ENCODE assay signal across 27 cellular contexts in genomic region chr1:232192781-232193450, GRCh38.
A peak's percentile ranks its signal among the peaks of the same experiment; 100 is the strongest.
DNase-seq lines count a peak whose midpoint lies in the region; ATAC-seq, FAIRE-seq and TF ChIP-seq lines count a peak whose summit lies in the region.
"Had no signal": no experiment of that assay in that cellular context is flagged by ENCODE, and none has a peak within 500 bp of the region (broad histone marks: within the 10 kb centered on the region; RNA-seq: fewer than 3 reads in every experiment).

No MANE protein-coding gene starts in this region.

- dilution Hi-C loops in IMR-90 (cut with HindIII; ENCODE audit: low sequenced_read_pairs, unreplicated experiment) = no loop called here

- no peak for TF ChIP-seq CTCF in IMR-90 (conservative IDR thresholded peaks at IDR 0.05; ENCODE audit: low read depth, low read length)
- no peak for TF ChIP-seq CTCF in astrocyte (IDR thresholded peaks at IDR 0.05; ENCODE audit: insufficient read depth, low read depth, low read length)
- TF ChIP-seq CTCF in dorsolateral prefrontal cortex (IDR thresholded peaks at IDR 0.05 in 54 of 56, conservative IDR thresholded peaks at IDR 0.05 in 2 of 56; ENCODE audit: low read depth in 1 of 56, partially characterized antibody in 56 of 56) = no peak

- H3K79me2 ChIP-seq in astrocyte (ENCODE audit: insufficient read depth, low read length) (no peaks in the 10 kb centered on the region), mesendoderm (ENCODE audit: control insufficient read depth, insufficient read depth, low read length) (no peaks in the 10 kb centered on the region)

- no peak overlapping the region for H3K27ac Mint-ChIP-seq in astrocyte (ENCODE audit: unreplicated experiment)
- H3K27ac Mint-ChIP-seq: activated naive CD4-positive, alpha-beta T cell treated with anti-CD3 and anti-CD28 coated beads, Interleukin-2, amount 10 ng/mL, durations not matched to agents 7 days and 5 days; activated T-helper 1 cell treated with anti-CD3 and anti-CD28 coated beads, Interleukin-12 subunit alpha, Interleukin-12 subunit beta, Interleukin-2, Interleukin-4 antibody, amounts not matched to agents 30 ng/mL and 10 ng/mL and 1 ng/mL, durations not matched to agents 14 hours and 24 hours and 36 hours; naive thymus-derived CD4-positive, alpha-beta T cell; progenitor cell of endocrine pancreas had no signal

- H3K4me1 Mint-ChIP-seq in astrocyte (ENCODE audit: low read depth, unreplicated experiment) = peaks cover 10% of the 10 kb centered on the region
- H3K4me1 Mint-ChIP-seq: activated naive CD4-positive, alpha-beta T cell treated with anti-CD3 and anti-CD28 coated beads, Interleukin-2, amount 10 ng/mL, durations not matched to agents 7 days and 5 days; naive thymus-derived CD4-positive, alpha-beta T cell had no signal

- no peaks in the 10 kb centered on the region for H3K36me3 ChIP-seq in IMR-90 (ENCODE audit: control insufficient read depth, insufficient read depth, low read length)
- no peaks in the 10 kb centered on the region for H3K36me3 ChIP-seq in astrocyte (ENCODE audit: insufficient read depth, low read length)
- H3K36me3 ChIP-seq in mesendoderm (ENCODE audit: control insufficient read depth, insufficient read depth, low read length) = no peaks in the 10 kb centered on the region
- H3K36me3 ChIP-seq: BLaER1 treated with 17β-estradiol and CSF1 and Interleukin-3, amounts not matched to agents 10 nM and 100 nM had no signal

- H2AFZ ChIP-seq in IMR-90 (replicated peaks; ENCODE audit: low read length, poor library complexity) (no peak overlapping the region), astrocyte (ENCODE audit: low read depth, low read length) (no peak overlapping the region)

- TF ChIP-seq POLR2A in IMR-90 (IDR thresholded peaks at IDR 0.05; ENCODE audit: low read depth, low read length) (no peak), GM12891 (IDR thresholded peaks at IDR 0.05; ENCODE audit: low read depth, low read length) (no peak)

- no peak for FAIRE-seq in astrocyte (lab: Jason Lieb, UNC)
- FAIRE-seq in GM12891 (lab: Jason Lieb, UNC) = no peak
- FAIRE-seq: GM12878, H1 had no signal

- in situ Hi-C loops in IMR-90 (cut with MboI; ENCODE audit: low sequenced_read_pairs) = no loop called here

- H3K23ac ChIP-seq in IMR-90 (ENCODE audit: low read depth, low read length) (no peak overlapping the region), mesendoderm (ENCODE audit: low read length) (no peak overlapping the region)

- H3K9ac ChIP-seq in IMR-90 (ENCODE audit: low read depth, low read length) = no peak overlapping the region
- no peak overlapping the region for H3K9ac ChIP-seq in astrocyte (ENCODE audit: low read length)
- no peak overlapping the region for H3K9ac ChIP-seq in mesendoderm (ENCODE audit: low read length)
- H3K9ac ChIP-seq: BLaER1 treated with 17β-estradiol and CSF1 and Interleukin-3, amounts not matched to agents 10 nM and 100 nM had no signal

- H3K9me1 ChIP-seq in IMR-90 (ENCODE audit: insufficient read depth, low read length) = no peaks in the 10 kb centered on the region

- H2BK20ac ChIP-seq in IMR-90 (ENCODE audit: low read depth, low read length) = no peak overlapping the region

- H4K20me1 ChIP-seq in IMR-90 (ENCODE audit: insufficient read depth, low read length) (no peaks in the 10 kb centered on the region), astrocyte (ENCODE audit: insufficient read depth, low read length) (no peaks in the 10 kb centered on the region)
- H4K20me1 ChIP-seq: BLaER1 treated with 17β-estradiol and CSF1 and Interleukin-3, amounts not matched to agents 10 nM and 100 nM had no signal

- no peak overlapping the region for H3K56ac ChIP-seq in IMR-90 (ENCODE audit: extremely low read depth, insufficient read depth, low read length)
- no peak overlapping the region for H3K56ac ChIP-seq in mesendoderm (ENCODE audit: low read length)

- H3K4me3 ChIP-seq in IMR-90 (ENCODE audit: insufficient read depth, low read depth, low read length) (no peak overlapping the region), astrocyte (ENCODE audit: insufficient read depth, low read depth, low read length) (no peak overlapping the region), right cardiac atrium (ENCODE audit: low read length) (no peak overlapping the region), dorsolateral prefrontal cortex (no peak overlapping the region), mesendoderm (ENCODE audit: low read length) (no peak overlapping the region)
- H3K4me3 ChIP-seq: BLaER1 treated with 17β-estradiol and CSF1 and Interleukin-3, amounts not matched to agents 10 nM and 100 nM; GM12878; testis had no signal

- H3K9me3 Mint-ChIP-seq in astrocyte (ENCODE audit: unreplicated experiment) = no peaks in the 10 kb centered on the region
- H3K9me3 Mint-ChIP-seq: activated naive CD4-positive, alpha-beta T cell treated with anti-CD3 and anti-CD28 coated beads, Interleukin-2, amount 10 ng/mL, durations not matched to agents 7 days and 5 days; activated T-helper 1 cell treated with anti-CD3 and anti-CD28 coated beads, Interleukin-12 subunit alpha, Interleukin-12 subunit beta, Interleukin-2, Interleukin-4 antibody, amounts not matched to agents 30 ng/mL and 10 ng/mL and 1 ng/mL, durations not matched to agents 14 hours and 24 hours and 36 hours had no signal

- H2BK15ac ChIP-seq in IMR-90 (ENCODE audit: low read depth, low read length) (no peak overlapping the region), mesendoderm (replicated peaks; ENCODE audit: low read depth) (no peak overlapping the region)

- H2AK5ac ChIP-seq in IMR-90 (ENCODE audit: low read depth, low read length) = no peak overlapping the region
- no peak overlapping the region for H2AK5ac ChIP-seq in mesendoderm (ENCODE audit: low read length)

- H3K18ac ChIP-seq in IMR-90 (ENCODE audit: low read depth, low read length) (no peak overlapping the region), mesendoderm (ENCODE audit: low read length) (no peak overlapping the region)

- no peak overlapping the region for H3K4me3 Mint-ChIP-seq in astrocyte (ENCODE audit: unreplicated experiment)
- H3K4me3 Mint-ChIP-seq: activated naive CD4-positive, alpha-beta T cell treated with anti-CD3 and anti-CD28 coated beads, Interleukin-2, amount 10 ng/mL, durations not matched to agents 7 days and 5 days; activated T-helper 1 cell treated with anti-CD3 and anti-CD28 coated beads, Interleukin-12 subunit alpha, Interleukin-12 subunit beta, Interleukin-2, Interleukin-4 antibody, amounts not matched to agents 30 ng/mL and 10 ng/mL and 1 ng/mL, durations not matched to agents 14 hours and 24 hours and 36 hours; naive thymus-derived CD4-positive, alpha-beta T cell had no signal

- H3K27me3 ChIP-seq in IMR-90 (ENCODE audit: control insufficient read depth, insufficient read depth, low read length) (no peaks in the 10 kb centered on the region; the same call in 1 of the 2 replicates), astrocyte (ENCODE audit: insufficient read depth, low read length) (no peaks in the 10 kb centered on the region), right cardiac atrium (ENCODE audit: control insufficient read depth, insufficient read depth) (no peaks in the 10 kb centered on the region), dorsolateral prefrontal cortex (peaks cover 0 to 4% (median 0%) of the 10 kb centered on the region in 45 donors), mesendoderm (ENCODE audit: insufficient read depth, low read length, poor library complexity) (no peaks in the 10 kb centered on the region)
- H3K27me3 ChIP-seq: BLaER1 treated with 17β-estradiol and CSF1 and Interleukin-3, amounts not matched to agents 10 nM and 100 nM; testis had no signal

- BruUV-seq in IMR-90 (replicated peaks; lab: Mats Ljungman, UMichigan) = no TSS peak

- H4K5ac ChIP-seq in IMR-90 (ENCODE audit: low read depth, low read length) (no peak overlapping the region), mesendoderm (ENCODE audit: low read length) (no peak overlapping the region)

- no peaks in the 10 kb centered on the region for H3K79me1 ChIP-seq in IMR-90 (ENCODE audit: low read depth in 1 of 2, low read length in 2 of 2)
- H3K79me1 ChIP-seq in mesendoderm (ENCODE audit: low read length) = no peaks in the 10 kb centered on the region

- CTCF ChIA-PET in IMR-90 (lab: Yijun Ruan, JAX) = no interaction called here

- H3K4ac ChIP-seq in IMR-90 (ENCODE audit: low read depth, low read length) = no peak overlapping the region
- H3K4ac ChIP-seq in mesendoderm (ENCODE audit: low read depth, low read length) = no peak overlapping the region

- TF ChIP-seq RAD21 in IMR-90 (IDR thresholded peaks at IDR 0.05; ENCODE audit: low read length) = no peak

- ATAC-seq in IMR-90 (ENCODE audit: low read depth) = peak; percentile 56; the same call in 1 of the 2 replicates
- peak; percentile 89 for ATAC-seq in esophagus mucosa
- no peak for ATAC-seq in right cardiac atrium
- ATAC-seq: GM12878; naive thymus-derived CD4-positive, alpha-beta T cell; Panc1; stimulated activated naive CD8-positive, alpha-beta T cell treated with anti-CD3 and anti-CD28 coated beads, Interleukin-15, Interleukin-2, amounts not matched to agents 100 U/mL and 50 U/mL, for 24 hours had no signal

- no CpG with 5 or more reads among the region's 3 CpGs for WGBS in IMR-90 (ENCODE audit: extremely low coverage in 2 of 2, insufficient read length in 1 of 2), 2 experiments
- 75% methylated on average over 3 of the region's 3 CpGs for WGBS in right cardiac atrium
- no CpG with 5 or more reads among the region's 3 CpGs for WGBS in mesendoderm (ENCODE audit: extremely low coverage, insufficient coverage, low lambda C conversion rate)

- H4K91ac ChIP-seq in IMR-90 (ENCODE audit: insufficient read depth, low read depth, low read length) = no peak overlapping the region

- no peak overlapping the region for H4K8ac ChIP-seq in IMR-90 (ENCODE audit: low read depth in 2 of 2, low read length in 2 of 2)
- no peak overlapping the region for H4K8ac ChIP-seq in mesendoderm (ENCODE audit: low read depth, low read length)

- peak; percentile 17 for DNase-seq in IMR-90
- peak; percentile 16 for DNase-seq in astrocyte (ENCODE audit: low read depth)
- peak; percentile 18 for DNase-seq in mucosa of gallbladder (ENCODE audit: low spot score)
- no peak for DNase-seq in right cardiac atrium
- DNase-seq in GM12891 (ENCODE audit: insufficient read length, low spot score) = no peak
- DNase-seq in dorsolateral prefrontal cortex = no peak
- no peak for DNase-seq in mesendoderm
- DNase-seq: activated CD4-positive, alpha-beta T cell treated with anti-CD3 and anti-CD28 coated beads, Interleukin-2, amount 50 U/mL, for 4 hours; activated CD4-positive, CD25-positive, alpha-beta regulatory T cell; activated naive CD4-positive, alpha-beta T cell treated with anti-CD3 and anti-CD28 coated beads, Interleukin-2, amount 10 ng/mL, durations not matched to agents 7 days and 5 days; central memory CD4-positive, alpha-beta T cell; COR-L47; naive thymus-derived CD4-positive, alpha-beta T cell; NCI-H1105; NCI-H2029; NCI-H69; SHP77 treated with DMSO at 0.1 percent for 48 hours; stimulated activated naive CD8-positive, alpha-beta T cell treated with anti-CD3 and anti-CD28 coated beads, Interleukin-15, Interleukin-2, amounts not matched to agents 100 U/mL and 50 U/mL, for 24 hours; testis had no signal

- no peaks in the 10 kb centered on the region for H3K27me3 Mint-ChIP-seq in astrocyte (ENCODE audit: low read depth, unreplicated experiment)
- H3K27me3 Mint-ChIP-seq: activated naive CD4-positive, alpha-beta T cell treated with anti-CD3 and anti-CD28 coated beads, Interleukin-2, amount 10 ng/mL, durations not matched to agents 7 days and 5 days had no signal

- H3K9me3 ChIP-seq in IMR-90 (ENCODE audit: control insufficient read depth, insufficient read depth, low read length) = no peaks in the 10 kb centered on the region
- H3K9me3 ChIP-seq in astrocyte (ENCODE audit: insufficient read depth, low read depth, low read length) = no peaks in the 10 kb centered on the region
- no peaks in the 10 kb centered on the region for H3K9me3 ChIP-seq in right cardiac atrium (ENCODE audit: control insufficient read depth, low read length)
- H3K9me3 ChIP-seq: testis had no signal

- no peak overlapping the region for H2AK9ac ChIP-seq in IMR-90 (replicated peaks; ENCODE audit: low read depth, low read length, poor library complexity)

- H2BK120ac ChIP-seq in IMR-90 (ENCODE audit: low read depth, low read length) (no peak overlapping the region), mesendoderm (ENCODE audit: low read depth, low read length) (no peak overlapping the region)

- H3K4me1 ChIP-seq in IMR-90 (ENCODE audit: control insufficient read depth, insufficient read depth, low read length) (no peaks in the 10 kb centered on the region), astrocyte (ENCODE audit: insufficient read depth, low read length) (no peaks in the 10 kb centered on the region), right cardiac atrium (ENCODE audit: control insufficient read depth, insufficient read depth, low read length) (no peaks in the 10 kb centered on the region), mesendoderm (ENCODE audit: control insufficient read depth, low read depth, low read length) (no peaks in the 10 kb centered on the region)
- H3K4me1 ChIP-seq: BLaER1 treated with 17β-estradiol and CSF1 and Interleukin-3, amounts not matched to agents 10 nM and 100 nM; testis had no signal

- POLR2A ChIA-PET in IMR-90 (lab: Charles Lee; ENCODE audit: unreplicated experiment) = no interaction called here

- H3K27ac ChIP-seq in IMR-90 (ENCODE audit: insufficient read depth, low read length) (no peak overlapping the region), astrocyte (ENCODE audit: low read depth, low read length) (no peak overlapping the region), right cardiac atrium (ENCODE audit: low read length) (no peak overlapping the region), dorsolateral prefrontal cortex (no peak overlapping the region), mesendoderm (ENCODE audit: low read depth, low read length) (no peak overlapping the region)
- H3K27ac ChIP-seq: BLaER1 treated with 17β-estradiol and CSF1 and Interleukin-3, amounts not matched to agents 10 nM and 100 nM; epithelial cell of prostate; testis had no signal

- H3K4me2 ChIP-seq in IMR-90 (ENCODE audit: low read depth, low read length) = no peak overlapping the region
- no peak overlapping the region for H3K4me2 ChIP-seq in astrocyte (ENCODE audit: low read length)
- no peak overlapping the region for H3K4me2 ChIP-seq in mesendoderm (ENCODE audit: low read length)
- H3K4me2 ChIP-seq: BLaER1 treated with 17β-estradiol and CSF1 and Interleukin-3, amounts not matched to agents 10 nM and 100 nM had no signal

- no peaks in the 10 kb centered on the region for H3K36me3 Mint-ChIP-seq in astrocyte (ENCODE audit: low read depth, unreplicated experiment)
- H3K36me3 Mint-ChIP-seq: activated naive CD4-positive, alpha-beta T cell treated with anti-CD3 and anti-CD28 coated beads, Interleukin-2, amount 10 ng/mL, durations not matched to agents 7 days and 5 days; naive thymus-derived CD4-positive, alpha-beta T cell had no signal

- H2BK5ac ChIP-seq in IMR-90 (ENCODE audit: low read depth, low read length, poor library complexity, severe bottlenecking) (no peak overlapping the region), mesendoderm (ENCODE audit: low read length) (no peak overlapping the region)

- intact Hi-C loops in IMR-90 (cut with micrococcal nuclease) (no loop called here), right cardiac atrium (cut with DNase I) (no loop called here), dorsolateral prefrontal cortex (cut with DNase I) (no loop called here)

- no peak overlapping the region for H3K14ac ChIP-seq in IMR-90 (replicated peaks; ENCODE audit: low read depth, low read length)

Comparison
In these comparisons a context has a peak if more than half of its experiments do, and no peak if none do; other contexts are left out.
1. ATAC-seq: peak in IMR-90 (single experiment) and esophagus mucosa (single experiment); none in right cardiac atrium (0 of 2).
2. DNase-seq: peak in IMR-90 (single experiment), astrocyte (single experiment) and mucosa of gallbladder (single experiment); none in right cardiac atrium (0 of 3), GM12891 (single experiment), dorsolateral prefrontal cortex (0 of 10) and mesendoderm (single experiment).